23 cellular contexts compared by ENCODE assay signal in the genomic region with DNA sequence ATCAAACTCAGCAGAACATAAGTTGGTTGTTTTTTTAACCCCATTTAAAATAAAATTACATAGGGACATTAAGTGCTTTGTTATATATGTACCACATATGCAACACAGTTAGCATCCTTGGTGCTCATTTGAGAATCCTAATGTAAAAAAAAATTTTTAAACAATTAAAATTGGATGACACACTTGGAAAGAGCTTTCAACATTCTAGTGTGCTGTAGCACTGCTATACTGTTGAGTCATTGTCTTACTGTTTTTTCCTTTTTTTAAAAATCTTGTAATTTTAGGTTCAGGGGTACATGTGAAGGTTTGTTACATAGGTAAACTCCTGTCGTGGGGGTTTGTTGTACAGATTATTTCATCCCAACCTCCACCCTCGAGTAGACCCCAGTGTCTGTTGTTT.
"Had no signal": no experiment of that assay in that cellular context is flagged by ENCODE, and none has a peak within 500 bp of the region (broad histone marks: within the 10 kb centered on the region; RNA-seq: fewer than 3 reads in every experiment).

No MANE protein-coding gene starts in this region.

- DNase-seq: activated CD4-positive, alpha-beta memory T cell treated with anti-CD3 and anti-CD28 coated beads, Interleukin-2, amount 10 ng/mL, durations not matched to agents 7 days and 5 days; activated CD4-positive, alpha-beta T cell treated with anti-CD3 and anti-CD28 coated beads for 36 hours; activated CD4-positive, alpha-beta T cell treated with anti-CD3 and anti-CD28 coated beads, Interleukin-2, amount 50 U/mL, for 1 hour; activated gamma-delta T cell treated with Interleukin-2 at 50 U/mL for 16 hours; activated naive CD4-positive, alpha-beta T cell treated with anti-CD3 and anti-CD28 coated beads, Interleukin-2, amount 10 ng/mL, durations not matched to agents 7 days and 5 days; activated naive CD8-positive, alpha-beta T cell treated with anti-CD3 and anti-CD28 coated beads for 36 hours; activated T-cell treated with anti-CD3 and anti-CD28 coated beads for 4 hours; activated T-cell treated with anti-CD3 and anti-CD28 coated beads, Interleukin-2, amount 50 U/mL, for 72 hours; adrenal gland; anterior cingulate cortex; NCI-H1105 treated with DMSO at 0.1 percent for 48 hours; NCI-H1436 treated with DMSO at 0.1 percent for 48 hours; NCI-H187 treated with DMSO at 0.1 percent for 48 hours; NCI-H2081 treated with DMSO at 0.1 percent for 48 hours; NCI-H446; NCI-H524; Peyer's patch; Right ventricle myocardium superior; SJCRH30; SK-N-SH; T-helper 1 cell; WERI-Rb-1 had no signal

- H3K9me2 ChIP-seq: SK-N-SH had no signal

- H3K4me3 ChIP-seq: adrenal gland, Peyer's patch, SJCRH30 had no signal

- H3K4me2 ChIP-seq: SK-N-SH had no signal

- H3K27me3 ChIP-seq: adrenal gland, Peyer's patch, SJCRH30 had no signal

- H3K9ac ChIP-seq: SK-N-SH had no signal

- H3K4me1 ChIP-seq: adrenal gland, Peyer's patch, SJCRH30 had no signal

- H3K27ac ChIP-seq: adrenal gland, Peyer's patch, RWPE1, SJCRH30, WERI-Rb-1 had no signal

- H3K36me3 ChIP-seq: adrenal gland had no signal

- H3K9me3 ChIP-seq: adrenal gland, Peyer's patch, SJCRH30, SK-N-SH had no signal

- ATAC-seq: activated CD4-positive, alpha-beta T cell treated with anti-CD3 and anti-CD28 coated beads for 36 hours; activated T-cell treated with anti-CD3 and anti-CD28 coated beads, Interleukin-2, amount 50 U/mL, for 72 hours had no signal
